8 cellular contexts compared by ENCODE assay signal in genomic region chr22:42368379-42369249, GRCh38.
DNase-seq lines count a peak whose midpoint lies in the region; ATAC-seq and TF ChIP-seq lines count a peak whose summit lies in the region.

No MANE protein-coding gene starts in this region.

- TF ChIP-seq CTCF in BE2C (IDR thresholded peaks at IDR 0.05; ENCODE audit: low read depth, low read length) (no peak), LNCaP clone FGC (IDR thresholded peaks at IDR 0.05; ENCODE audit: control insufficient read depth, extremely low read depth, insufficient read depth) (no peak)

- H3K4me3 ChIP-seq in BE2C (ENCODE audit: low read depth, low read length), result peak overlapping the region; percentile 83
- H3K4me3 ChIP-seq in LNCaP clone FGC (ENCODE audit: low read depth, low read length), result peak overlapping the region; percentile 82
- H3K4me3 ChIP-seq in iPS-20b (ENCODE audit: low read length), result peak overlapping the region; percentile 94

- no peak overlapping the region for H3K27ac Mint-ChIP-seq in activated naive CD4-positive, alpha-beta T cell treated with anti-CD3 and anti-CD28 coated beads, Interleukin-2, amount 10 ng/mL, durations not matched to agents 7 days and 5 days

- H3K4me1 Mint-ChIP-seq in activated naive CD4-positive, alpha-beta T cell treated with anti-CD3 and anti-CD28 coated beads, Interleukin-2, amount 10 ng/mL, durations not matched to agents 7 days and 5 days, result peaks cover 20% of the 10 kb centered on the region

- no peaks in the 10 kb centered on the region for H3K36me3 Mint-ChIP-seq in activated naive CD4-positive, alpha-beta T cell treated with anti-CD3 and anti-CD28 coated beads, Interleukin-2, amount 10 ng/mL, durations not matched to agents 7 days and 5 days

- peak overlapping the region; percentile 78 for H3K4me3 Mint-ChIP-seq in activated naive CD4-positive, alpha-beta T cell treated with anti-CD3 and anti-CD28 coated beads, Interleukin-2, amount 10 ng/mL, durations not matched to agents 7 days and 5 days

- peaks cover 17% of the 10 kb centered on the region for H3K4me1 ChIP-seq in BE2C
- peaks cover 39% of the 10 kb centered on the region for H3K4me1 ChIP-seq in iPS-20b (ENCODE audit: insufficient read depth, low read length)

- peak overlapping the region; percentile 88 for H3K9ac ChIP-seq in iPS-20b (ENCODE audit: low read depth, low read length)

- no peaks in the 10 kb centered on the region for H3K9me3 ChIP-seq in BE2C
- no peaks in the 10 kb centered on the region for H3K9me3 ChIP-seq in iPS-20b (ENCODE audit: insufficient read depth, low read depth, low read length)

- peak; percentile 6 for ATAC-seq in GM21515 (IDR thresholded peaks at IDR 0.05; ENCODE audit: unreplicated experiment)
- ATAC-seq in GM19452 (IDR thresholded peaks at IDR 0.05; ENCODE audit: unreplicated experiment), result no peak
- ATAC-seq in GM19463 (IDR thresholded peaks at IDR 0.05; ENCODE audit: unreplicated experiment), result no peak

- peaks cover 82% of the 10 kb centered on the region for H3K27me3 Mint-ChIP-seq in activated naive CD4-positive, alpha-beta T cell treated with anti-CD3 and anti-CD28 coated beads, Interleukin-2, amount 10 ng/mL, durations not matched to agents 7 days and 5 days

- CTCF ChIA-PET in activated naive CD4-positive, alpha-beta T cell treated with anti-CD3 and anti-CD28 coated beads, Interleukin-2, amount 10 ng/mL, durations not matched to agents 7 days and 5 days (lab: Charles Lee), result no interaction called here

- H3K36me3 ChIP-seq in BE2C (no peaks in the 10 kb centered on the region), iPS-20b (ENCODE audit: insufficient read depth, low read depth, low read length) (no peaks in the 10 kb centered on the region)

- H3K9me3 Mint-ChIP-seq in activated naive CD4-positive, alpha-beta T cell treated with anti-CD3 and anti-CD28 coated beads, Interleukin-2, amount 10 ng/mL, durations not matched to agents 7 days and 5 days, result no peaks in the 10 kb centered on the region

- H3K27me3 ChIP-seq in BE2C (peaks cover 6% of the 10 kb centered on the region; the same call in 1 of the 2 replicates), iPS-20b (ENCODE audit: insufficient read depth, low read length) (peaks cover 21% of the 10 kb centered on the region)

- no peak for DNase-seq in BE2C
- peak; percentile 33 for DNase-seq in LNCaP clone FGC (ENCODE audit: low read depth)
- DNase-seq in activated naive CD4-positive, alpha-beta T cell treated with anti-CD3 and anti-CD28 coated beads, Interleukin-2, amount 10 ng/mL, durations not matched to agents 7 days and 5 days, result peak; percentile 58
- peak; percentile 12 for DNase-seq in stimulated activated CD4-positive, alpha-beta T cell treated with anti-CD3 and anti-CD28 coated beads, Interleukin-1b, Interleukin-23, amount 100 ng/mL, for 48 hours

- H3K27ac ChIP-seq in iPS-20b (ENCODE audit: low read length), result no peak overlapping the region
